ENCODE assay signal across 3 cellular contexts in the genomic region with DNA sequence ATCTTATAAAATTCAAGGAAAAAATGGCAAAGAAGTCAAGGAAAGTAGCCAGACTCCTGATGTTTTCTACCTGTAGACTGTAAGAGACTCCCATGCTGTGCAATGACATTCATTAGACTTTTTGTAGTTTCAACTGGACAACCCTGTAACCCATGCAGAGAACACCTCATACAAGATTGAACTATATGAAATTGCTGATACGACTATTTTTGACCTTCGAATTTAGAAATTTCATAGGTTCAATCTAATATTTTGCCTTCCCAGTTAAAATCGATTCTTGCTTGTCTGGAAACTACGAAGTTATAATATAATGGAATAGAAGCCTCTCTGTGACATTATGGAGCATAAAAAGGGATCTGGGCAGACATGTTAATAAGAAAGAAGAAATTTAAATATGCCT.
TF ChIP-seq lines count a peak whose summit lies in the region.

No MANE protein-coding gene starts in this region.

TF ChIP-seq in HepG2, 621 proteins besides CTCF, POLR2A, EP300 and RAD21 (continues in another document):
- TF ChIP-seq, protein P1, sequence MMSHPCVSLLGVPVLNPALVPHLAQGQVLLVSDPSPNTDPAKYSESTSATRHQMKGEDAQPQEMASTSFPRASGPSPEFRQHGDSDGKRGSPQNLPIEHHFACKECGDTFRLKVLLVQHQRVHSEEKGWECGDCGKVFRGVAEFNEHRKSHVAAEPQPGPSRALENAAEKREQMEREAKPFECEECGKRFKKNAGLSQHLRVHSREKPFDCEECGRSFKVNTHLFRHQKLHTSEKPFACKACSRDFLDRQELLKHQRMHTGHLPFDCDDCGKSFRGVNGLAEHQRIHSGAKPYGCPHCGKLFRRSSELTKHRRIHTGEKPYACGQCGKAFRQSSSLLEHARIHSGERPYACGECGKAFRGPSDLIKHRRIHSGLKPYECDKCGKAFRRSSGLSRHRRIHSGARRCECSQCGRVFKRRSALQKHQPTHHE (CRISPR knock-in tag; IDR thresholded peaks at IDR 0.05; ENCODE audit: borderline replicate concordance), result no peak
- TF ChIP-seq MAFF (IDR thresholded peaks at IDR 0.05; ENCODE audit: low read depth, low read length) (peak; percentile 95), HMG20B (CRISPR knock-in tag; conservative IDR thresholded peaks at IDR 0.05) (no peak), ZNF841 (CRISPR knock-in tag; IDR thresholded peaks at IDR 0.05; ENCODE audit: borderline replicate concordance) (no peak), MTA3 (CRISPR knock-in tag; IDR thresholded peaks at IDR 0.05) (no peak)
- TF ChIP-seq, protein P2, sequence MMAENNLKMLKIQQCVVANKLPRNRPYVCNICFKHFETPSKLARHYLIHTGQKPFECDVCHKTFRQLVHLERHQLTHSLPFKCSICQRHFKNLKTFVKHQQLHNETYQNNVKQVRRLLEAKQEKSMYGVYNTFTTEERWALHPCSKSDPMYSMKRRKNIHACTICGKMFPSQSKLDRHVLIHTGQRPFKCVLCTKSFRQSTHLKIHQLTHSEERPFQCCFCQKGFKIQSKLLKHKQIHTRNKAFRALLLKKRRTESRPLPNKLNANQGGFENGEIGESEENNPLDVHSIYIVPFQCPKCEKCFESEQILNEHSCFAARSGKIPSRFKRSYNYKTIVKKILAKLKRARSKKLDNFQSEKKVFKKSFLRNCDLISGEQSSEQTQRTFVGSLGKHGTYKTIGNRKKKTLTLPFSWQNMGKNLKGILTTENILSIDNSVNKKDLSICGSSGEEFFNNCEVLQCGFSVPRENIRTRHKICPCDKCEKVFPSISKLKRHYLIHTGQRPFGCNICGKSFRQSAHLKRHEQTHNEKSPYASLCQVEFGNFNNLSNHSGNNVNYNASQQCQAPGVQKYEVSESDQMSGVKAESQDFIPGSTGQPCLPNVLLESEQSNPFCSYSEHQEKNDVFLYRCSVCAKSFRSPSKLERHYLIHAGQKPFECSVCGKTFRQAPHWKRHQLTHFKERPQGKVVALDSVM (CRISPR knock-in tag; IDR thresholded peaks at IDR 0.05), result no peak

TF ChIP-seq in K562, 482 proteins besides CTCF, POLR2A, EP300 and RAD21 (continued from another document and continues in another):
- TF ChIP-seq ZNF184 (CRISPR knock-in tag; IDR thresholded peaks at IDR 0.05), result no peak
- TF ChIP-seq, protein P3, sequence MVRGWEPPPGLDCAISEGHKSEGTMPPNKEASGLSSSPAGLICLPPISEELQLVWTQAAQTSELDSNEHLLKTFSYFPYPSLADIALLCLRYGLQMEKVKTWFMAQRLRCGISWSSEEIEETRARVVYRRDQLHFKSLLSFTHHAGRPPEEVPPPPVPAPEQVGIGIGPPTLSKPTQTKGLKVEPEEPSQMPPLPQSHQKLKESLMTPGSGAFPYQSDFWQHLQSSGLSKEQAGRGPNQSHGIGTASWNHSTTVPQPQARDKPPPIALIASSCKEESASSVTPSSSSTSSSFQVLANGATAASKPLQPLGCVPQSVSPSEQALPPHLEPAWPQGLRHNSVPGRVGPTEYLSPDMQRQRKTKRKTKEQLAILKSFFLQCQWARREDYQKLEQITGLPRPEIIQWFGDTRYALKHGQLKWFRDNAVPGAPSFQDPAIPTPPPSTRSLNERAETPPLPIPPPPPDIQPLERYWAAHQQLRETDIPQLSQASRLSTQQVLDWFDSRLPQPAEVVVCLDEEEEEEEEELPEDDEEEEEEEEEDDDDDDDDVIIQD (CRISPR knock-in tag; IDR thresholded peaks at IDR 0.05), result no peak
- no peak for TF ChIP-seq POLR2B (IDR thresholded peaks at IDR 0.05; ENCODE audit: low read depth, partially characterized antibody)
- TF ChIP-seq, protein P4, sequence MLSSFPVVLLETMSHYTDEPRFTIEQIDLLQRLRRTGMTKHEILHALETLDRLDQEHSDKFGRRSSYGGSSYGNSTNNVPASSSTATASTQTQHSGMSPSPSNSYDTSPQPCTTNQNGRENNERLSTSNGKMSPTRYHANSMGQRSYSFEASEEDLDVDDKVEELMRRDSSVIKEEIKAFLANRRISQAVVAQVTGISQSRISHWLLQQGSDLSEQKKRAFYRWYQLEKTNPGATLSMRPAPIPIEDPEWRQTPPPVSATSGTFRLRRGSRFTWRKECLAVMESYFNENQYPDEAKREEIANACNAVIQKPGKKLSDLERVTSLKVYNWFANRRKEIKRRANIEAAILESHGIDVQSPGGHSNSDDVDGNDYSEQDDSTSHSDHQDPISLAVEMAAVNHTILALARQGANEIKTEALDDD (IDR thresholded peaks at IDR 0.05), result no peak
- TF ChIP-seq PTBP1 (IDR thresholded peaks at IDR 0.05; ENCODE audit: low read depth, low read length), result no peak
- TF ChIP-seq SOX6 (IDR thresholded peaks at IDR 0.05), result no peak
- TF ChIP-seq MEIS2 (IDR thresholded peaks at IDR 0.05; ENCODE audit: partially characterized antibody), result no peak
- no peak for TF ChIP-seq FOXK2 (conservative IDR thresholded peaks at IDR 0.05 in 1 of 2, IDR thresholded peaks at IDR 0.05 in 1 of 2; ENCODE audit: low read depth in 2 of 2)
- TF ChIP-seq ARID2 (IDR thresholded peaks at IDR 0.05), result no peak
- TF ChIP-seq, protein P5, sequence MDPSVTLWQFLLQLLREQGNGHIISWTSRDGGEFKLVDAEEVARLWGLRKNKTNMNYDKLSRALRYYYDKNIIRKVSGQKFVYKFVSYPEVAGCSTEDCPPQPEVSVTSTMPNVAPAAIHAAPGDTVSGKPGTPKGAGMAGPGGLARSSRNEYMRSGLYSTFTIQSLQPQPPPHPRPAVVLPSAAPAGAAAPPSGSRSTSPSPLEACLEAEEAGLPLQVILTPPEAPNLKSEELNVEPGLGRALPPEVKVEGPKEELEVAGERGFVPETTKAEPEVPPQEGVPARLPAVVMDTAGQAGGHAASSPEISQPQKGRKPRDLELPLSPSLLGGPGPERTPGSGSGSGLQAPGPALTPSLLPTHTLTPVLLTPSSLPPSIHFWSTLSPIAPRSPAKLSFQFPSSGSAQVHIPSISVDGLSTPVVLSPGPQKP (CRISPR knock-in tag; IDR thresholded peaks at IDR 0.05), result no peak
- TF ChIP-seq C11orf30 (IDR thresholded peaks at IDR 0.05; ENCODE audit: low read depth), result peak; percentile 31; the same call in 1 of the 2 replicates
- TF ChIP-seq SNIP1 (IDR thresholded peaks at IDR 0.05; ENCODE audit: low read depth), result no peak
- peak; percentile 69 for TF ChIP-seq ZNF316 (IDR thresholded peaks at IDR 0.05)
- TF ChIP-seq MAFF (IDR thresholded peaks at IDR 0.05; ENCODE audit: low read length), result peak; percentile 62
- TF ChIP-seq, protein P6, sequence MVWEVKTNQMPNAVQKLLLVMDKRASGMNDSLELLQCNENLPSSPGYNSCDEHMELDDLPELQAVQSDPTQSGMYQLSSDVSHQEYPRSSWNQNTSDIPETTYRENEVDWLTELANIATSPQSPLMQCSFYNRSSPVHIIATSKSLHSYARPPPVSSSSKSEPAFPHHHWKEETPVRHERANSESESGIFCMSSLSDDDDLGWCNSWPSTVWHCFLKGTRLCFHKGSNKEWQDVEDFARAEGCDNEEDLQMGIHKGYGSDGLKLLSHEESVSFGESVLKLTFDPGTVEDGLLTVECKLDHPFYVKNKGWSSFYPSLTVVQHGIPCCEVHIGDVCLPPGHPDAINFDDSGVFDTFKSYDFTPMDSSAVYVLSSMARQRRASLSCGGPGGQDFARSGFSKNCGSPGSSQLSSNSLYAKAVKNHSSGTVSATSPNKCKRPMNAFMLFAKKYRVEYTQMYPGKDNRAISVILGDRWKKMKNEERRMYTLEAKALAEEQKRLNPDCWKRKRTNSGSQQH (CRISPR knock-in tag; IDR thresholded peaks at IDR 0.05), result no peak
- TF ChIP-seq, protein P7, sequence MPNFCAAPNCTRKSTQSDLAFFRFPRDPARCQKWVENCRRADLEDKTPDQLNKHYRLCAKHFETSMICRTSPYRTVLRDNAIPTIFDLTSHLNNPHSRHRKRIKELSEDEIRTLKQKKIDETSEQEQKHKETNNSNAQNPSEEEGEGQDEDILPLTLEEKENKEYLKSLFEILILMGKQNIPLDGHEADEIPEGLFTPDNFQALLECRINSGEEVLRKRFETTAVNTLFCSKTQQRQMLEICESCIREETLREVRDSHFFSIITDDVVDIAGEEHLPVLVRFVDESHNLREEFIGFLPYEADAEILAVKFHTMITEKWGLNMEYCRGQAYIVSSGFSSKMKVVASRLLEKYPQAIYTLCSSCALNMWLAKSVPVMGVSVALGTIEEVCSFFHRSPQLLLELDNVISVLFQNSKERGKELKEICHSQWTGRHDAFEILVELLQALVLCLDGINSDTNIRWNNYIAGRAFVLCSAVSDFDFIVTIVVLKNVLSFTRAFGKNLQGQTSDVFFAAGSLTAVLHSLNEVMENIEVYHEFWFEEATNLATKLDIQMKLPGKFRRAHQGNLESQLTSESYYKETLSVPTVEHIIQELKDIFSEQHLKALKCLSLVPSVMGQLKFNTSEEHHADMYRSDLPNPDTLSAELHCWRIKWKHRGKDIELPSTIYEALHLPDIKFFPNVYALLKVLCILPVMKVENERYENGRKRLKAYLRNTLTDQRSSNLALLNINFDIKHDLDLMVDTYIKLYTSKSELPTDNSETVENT (CRISPR knock-in tag; IDR thresholded peaks at IDR 0.05), result no peak
- TF ChIP-seq FOXA1 (IDR thresholded peaks at IDR 0.05; ENCODE audit: borderline replicate concordance), result no peak

TF ChIP-seq in WTC11, 78 proteins besides CTCF, POLR2A, EP300 and RAD21:
- TF ChIP-seq, protein P8, sequence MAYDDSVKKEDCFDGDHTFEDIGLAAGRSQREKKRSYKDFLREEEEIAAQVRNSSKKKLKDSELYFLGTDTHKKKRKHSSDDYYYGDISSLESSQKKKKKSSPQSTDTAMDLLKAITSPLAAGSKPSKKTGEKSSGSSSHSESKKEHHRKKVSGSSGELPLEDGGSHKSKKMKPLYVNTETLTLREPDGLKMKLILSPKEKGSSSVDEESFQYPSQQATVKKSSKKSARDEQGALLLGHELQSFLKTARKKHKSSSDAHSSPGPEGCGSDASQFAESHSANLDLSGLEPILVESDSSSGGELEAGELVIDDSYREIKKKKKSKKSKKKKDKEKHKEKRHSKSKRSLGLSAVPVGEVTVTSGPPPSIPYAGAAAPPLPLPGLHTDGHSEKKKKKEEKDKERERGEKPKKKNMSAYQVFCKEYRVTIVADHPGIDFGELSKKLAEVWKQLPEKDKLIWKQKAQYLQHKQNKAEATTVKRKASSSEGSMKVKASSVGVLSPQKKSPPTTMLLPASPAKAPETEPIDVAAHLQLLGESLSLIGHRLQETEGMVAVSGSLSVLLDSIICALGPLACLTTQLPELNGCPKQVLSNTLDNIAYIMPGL (CRISPR knock-in tag; IDR thresholded peaks at IDR 0.05), result no peak
- no peak for TF ChIP-seq RELA (CRISPR knock-in tag; IDR thresholded peaks at IDR 0.05; ENCODE audit: borderline replicate concordance)
